ENCODE assay signal across 8 cellular contexts in genomic region chr22:22011964-22012363, GRCh38.
"Had no signal": no experiment of that assay in that cellular context is flagged by ENCODE, and none has a peak within 500 bp of the region (broad histone marks: within the 10 kb centered on the region; RNA-seq: fewer than 3 reads in every experiment).

No MANE protein-coding gene starts in this region.

- H3K4me2 ChIP-seq: GM23338 had no signal

- H2AFZ ChIP-seq: GM23338 had no signal

- ATAC-seq: GM23338, HCT116 had no signal

- DNase-seq: H7, HFFc6, IMR-90, KBM-7 had no signal

- H3K36me3 ChIP-seq: HAP-1 had no signal

- H3K4me3 ChIP-seq: GM23338, HAP-1 had no signal

- H3K9me3 ChIP-seq: HAP-1 had no signal

- H3K27ac ChIP-seq: HL-60 had no signal
